In genomic region chr2:18046558-18046957, GRCh38 we compare ENCODE assay signal across 15 cellular contexts.
DNase-seq lines count a peak whose midpoint lies in the region; ATAC-seq, FAIRE-seq and TF ChIP-seq lines count a peak whose summit lies in the region.
"Had no signal": no experiment of that assay in that cellular context is flagged by ENCODE, and none has a peak within 500 bp of the region (broad histone marks: within the 10 kb centered on the region; RNA-seq: fewer than 3 reads in every experiment).

No MANE protein-coding gene starts in this region.

- H3K9me2 ChIP-seq in PC-9 (ENCODE audit: insufficient read depth), result no peaks in the 10 kb centered on the region

- no peaks in the 10 kb centered on the region for H3K36me3 ChIP-seq in PC-9 (ENCODE audit: low read depth)
- no peaks in the 10 kb centered on the region for H3K36me3 ChIP-seq in smooth muscle cell (ENCODE audit: low read depth)
- H3K36me3 ChIP-seq: vagina had no signal

- H3K9ac ChIP-seq in smooth muscle cell (ENCODE audit: low read depth), result no peak overlapping the region

- no peaks in the 10 kb centered on the region for H4K20me1 ChIP-seq in PC-9 (ENCODE audit: insufficient read depth)
- no peaks in the 10 kb centered on the region for H4K20me1 ChIP-seq in smooth muscle cell (ENCODE audit: low read depth)

- H3F3A ChIP-seq in PC-9 (ENCODE audit: insufficient read depth, low read depth) (peaks cover 20% of the 10 kb centered on the region), smooth muscle cell (ENCODE audit: low read depth) (no peaks in the 10 kb centered on the region)

- POLR2A ChIA-PET in PC-9 (lab: Charles Lee; ENCODE audit: unreplicated experiment), result no interaction called here

- CTCF ChIA-PET in PC-9 (lab: Charles Lee), result no interaction called here

- intact Hi-C loops in PC-9 (cut with micrococcal nuclease; ENCODE audit: unreplicated experiment), result no loop called here
- intact Hi-C loops in sciatic nerve (cut with DNase I), result no loop called here

- FAIRE-seq in H54 (lab: Jason Lieb, UNC), result no peak

- H3K4me3 ChIP-seq in PC-9 (no peak overlapping the region), fibroblast of pulmonary artery (replicated peaks; ENCODE audit: low read depth, low read length) (no peak overlapping the region), smooth muscle cell (no peak overlapping the region)
- H3K4me3 ChIP-seq: skin epidermis, vagina had no signal

- peaks cover 32% of the 10 kb centered on the region for H3K4me1 ChIP-seq in PC-9 (replicated peaks; ENCODE audit: insufficient read depth)
- no peaks in the 10 kb centered on the region for H3K4me1 ChIP-seq in smooth muscle cell (ENCODE audit: low read depth)

- DNase-seq in H54 (ENCODE audit: insufficient read length, low spot score) (peak; percentile 4), PC-9 (peak in 1 of 2 experiments; percentile 65), fibroblast of pulmonary artery (ENCODE audit: low read depth) (peak; percentile 8), sciatic nerve (ENCODE audit: low spot score) (no peak), GM20000 (ENCODE audit: low spot score) (no peak), ACHN (no peak), smooth muscle cell (lab: John Stamatoyannopoulos, UW; ENCODE audit: unreplicated experiment) (no peak)
- DNase-seq: activated CD4-positive, alpha-beta memory T cell treated with anti-CD3 and anti-CD28 coated beads for 36 hours; activated naive CD4-positive, alpha-beta T cell; CD4-positive, alpha-beta T cell; dermis blood vessel endothelial cell; NCI-H524 treated with DMSO at 0.1 percent for 48 hours had no signal

- no TSS peak for BruUV-seq in PC-9 (replicated peaks; lab: Mats Ljungman, UMichigan)

- H3K27me3 ChIP-seq in PC-9 (ENCODE audit: insufficient read depth, low read depth) (no peaks in the 10 kb centered on the region), smooth muscle cell (ENCODE audit: low read depth) (peaks cover 3% of the 10 kb centered on the region)
- H3K27me3 ChIP-seq: vagina had no signal

- in situ Hi-C loops in ACHN (cut with HindIII; ENCODE audit: low pct_ligation_motif_present, low pct_unique_long_range_greater_than_20kb, low sequenced_read_pairs), result no loop called here

- ATAC-seq in sciatic nerve (peak; percentile 77), GM21360 (IDR thresholded peaks at IDR 0.05; ENCODE audit: unreplicated experiment) (no peak)

- H2AFZ ChIP-seq in PC-9, result no peak overlapping the region
- no peak overlapping the region for H2AFZ ChIP-seq in smooth muscle cell (ENCODE audit: low read depth)

- TF ChIP-seq POLR2A in H54 (IDR thresholded peaks at IDR 0.05; ENCODE audit: low read depth, low read length), result no peak

- H3K79me2 ChIP-seq in PC-9 (ENCODE audit: low read depth) (no peaks in the 10 kb centered on the region), smooth muscle cell (ENCODE audit: low read depth) (no peaks in the 10 kb centered on the region)

- H3K27ac ChIP-seq in PC-9, result peak overlapping the region; percentile 79
- no peak overlapping the region for H3K27ac ChIP-seq in smooth muscle cell (ENCODE audit: low read depth)
- H3K27ac ChIP-seq: skin epidermis, vagina had no signal

- H3K4me2 ChIP-seq in PC-9, result peak overlapping the region; percentile 31; the same call in 1 of the 2 replicates
- H3K4me2 ChIP-seq in smooth muscle cell, result no peak overlapping the region

- H3K9me3 ChIP-seq in PC-9 (ENCODE audit: insufficient read depth, low read depth), result peaks cover 7% of the 10 kb centered on the region; the same call in 1 of the 2 replicates
- no peaks in the 10 kb centered on the region for H3K9me3 ChIP-seq in smooth muscle cell (replicated peaks; ENCODE audit: low read depth)
- H3K9me3 ChIP-seq: vagina had no signal

- TF ChIP-seq CTCF in PC-9 (conservative IDR thresholded peaks at IDR 0.05) (no peak), fibroblast of pulmonary artery (IDR thresholded peaks at IDR 0.05; ENCODE audit: low read length, missing control alignments) (no peak), GM20000 (IDR thresholded peaks at IDR 0.05; ENCODE audit: extremely low read depth, missing control alignments) (no peak), smooth muscle cell (IDR thresholded peaks at IDR 0.05; ENCODE audit: borderline replicate concordance, insufficient read depth, poor library complexity, severe bottlenecking) (no peak)

Comparison
In these comparisons a context has a peak if more than half of its experiments do, and no peak if none do; other contexts are left out.
1. DNase-seq: peak in H54 (single experiment) and fibroblast of pulmonary artery (single experiment); none in sciatic nerve (single experiment), GM20000 (single experiment), ACHN (single experiment) and smooth muscle cell (single experiment).